In genomic region chr1:145849356-145850165, GRCh38 we compare ENCODE assay signal across 10 cellular contexts. TPM values are rescaled to one million over a fixed set of nuclear protein-coding genes. Genes with fewer than 3 reads are reported as not detected.
DNase-seq lines count a peak whose midpoint lies in the region; ATAC-seq, FAIRE-seq and TF ChIP-seq lines count a peak whose summit lies in the region.
"Had no signal": no experiment of that assay in that cellular context is flagged by ENCODE, and none has a peak within 500 bp of the region (broad histone marks: within the 10 kb centered on the region; RNA-seq: fewer than 3 reads in every experiment).

No MANE protein-coding gene starts in this region.

- peaks cover 3% of the 10 kb centered on the region; the same call in 1 of the 2 replicates for H3K4me1 Mint-ChIP-seq in WTC11

- no peaks in the 10 kb centered on the region for H3K9me3 Mint-ChIP-seq in WTC11

- no peak for FAIRE-seq in small intestine (lab: Jason Lieb, UNC)
- FAIRE-seq: colon had no signal

- peak overlapping the region in 1 of 2 donors; percentile 13 for H3K27ac ChIP-seq in small intestine (ENCODE audit: low read depth in 1 of 2, low read length in 1 of 2)

- H3K36me3 Mint-ChIP-seq in WTC11 = peaks cover 47% of the 10 kb centered on the region

- H3K4me3 Mint-ChIP-seq in WTC11 = no peak overlapping the region

- H3K9me3 ChIP-seq in small intestine (ENCODE audit: control insufficient read depth, low read depth) = no peaks in the 10 kb centered on the region

- no peak for DNase-seq in AG09319 (ENCODE audit: extremely low read depth, low read depth)
- peak; percentile 87 for DNase-seq in H7
- peak; percentile 60 for DNase-seq in WTC11 (ENCODE audit: low spot score)
- DNase-seq in kidney epithelial cell (ENCODE audit: low read depth) = peak; percentile 29
- DNase-seq in NCI-H510A (lab: John Stamatoyannopoulos, UW) = no peak
- DNase-seq in SHP77 treated with DMSO at 0.1 percent for 48 hours (lab: John Stamatoyannopoulos, UW) = no peak
- DNase-seq in small intestine = no peak
- DNase-seq: nucleus accumbens had no signal

- H3K27me3 ChIP-seq in H7 (ENCODE audit: control insufficient read depth, insufficient read depth, low read length) (peaks cover 5% of the 10 kb centered on the region; the same call in 1 of the 2 replicates), kidney epithelial cell (ENCODE audit: control insufficient read depth, insufficient read depth, low read length) (no peaks in the 10 kb centered on the region), small intestine (ENCODE audit: control insufficient read depth in 2 of 2, insufficient read depth in 2 of 2, low read length in 2 of 2) (no peaks in the 10 kb centered on the region)

- POLR2A ChIA-PET in WTC11 (lab: Charles Lee) = interaction anchor here (1.2 kb wide), 1 partner anchor 10 kb away, joined by 12 read pairs; the partner anchor contains the start of gene PIAS3

- ATAC-seq in WTC11 (no peak), GM19463 (IDR thresholded peaks at IDR 0.05; ENCODE audit: unreplicated experiment) (no peak)

- 79 to 88% (median 82%) methylated on average over 15 of the region's 15 CpGs for WGBS in small intestine, 3 donors

- no peak overlapping the region for H3K4me3 ChIP-seq in H7 (ENCODE audit: insufficient read depth, low read depth, low read length)
- no peak overlapping the region for H3K4me3 ChIP-seq in kidney epithelial cell (ENCODE audit: low read depth, low read length)
- H3K4me3 ChIP-seq in small intestine (ENCODE audit: low read depth in 1 of 2, low read length in 2 of 2) = no peak overlapping the region

- CTCF ChIA-PET in WTC11 (lab: Charles Lee) = interaction anchor here (0.6 to 9.0 kb wide), 15 partner anchors 9 to 183 kb away, joined by 3 to 254 read pairs (median 3); partner anchors contain the start of genes ANKRD34A, ITGA10, PEX11B and PIAS3

- H3K27me3 Mint-ChIP-seq in WTC11 (ENCODE audit: low read depth) = no peaks in the 10 kb centered on the region

- no peaks in the 10 kb centered on the region for H3K4me1 ChIP-seq in small intestine (ENCODE audit: control insufficient read depth in 2 of 2, insufficient read depth in 1 of 2, low read depth in 1 of 2, low read length in 1 of 2)

- no peak overlapping the region for H3K27ac Mint-ChIP-seq in WTC11

- H3K36me3 ChIP-seq in H7 (replicated peaks; ENCODE audit: control insufficient read depth, insufficient read depth, low read length) (peaks cover 16% of the 10 kb centered on the region), kidney epithelial cell (ENCODE audit: control insufficient read depth, insufficient read depth, low read length) (peaks cover 4% of the 10 kb centered on the region), small intestine (ENCODE audit: control insufficient read depth in 2 of 2, insufficient read depth in 2 of 2, low read length in 2 of 2) (peaks cover 0 to 14% of the 10 kb centered on the region in 2 donors)

- TF ChIP-seq CTCF in AG09319 (IDR thresholded peaks at IDR 0.05; ENCODE audit: low read depth, low read length) (peak; percentile 40), WTC11 (IDR thresholded peaks at IDR 0.05) (peak; percentile 52), kidney epithelial cell (IDR thresholded peaks at IDR 0.05; ENCODE audit: insufficient read depth, low read length, poor library complexity, severe bottlenecking) (peak; percentile 29)

TF ChIP-seq in WTC11, 78 proteins besides CTCF, POLR2A, EP300 and RAD21:
- no peak for TF ChIP-seq ZNF138 (CRISPR knock-in tag; conservative IDR thresholded peaks at IDR 0.05)
- TF ChIP-seq ETV6 (CRISPR knock-in tag; IDR thresholded peaks at IDR 0.05) = no peak
- TF ChIP-seq NFYB (CRISPR knock-in tag; conservative IDR thresholded peaks at IDR 0.05; ENCODE audit: low read depth) = no peak
- TF ChIP-seq FOXP4 (CRISPR knock-in tag; IDR thresholded peaks at IDR 0.05) = no peak
- no peak for TF ChIP-seq E2F4 (CRISPR knock-in tag; IDR thresholded peaks at IDR 0.05; ENCODE audit: borderline replicate concordance, low read depth)
- TF ChIP-seq HMGA2 (CRISPR knock-in tag; IDR thresholded peaks at IDR 0.05) = no peak

RNA-seq across cellular contexts. Expression of gene NUDT17, which starts 4.1 kb away (rescaled TPM):
- total RNA-seq in H7 (2014; rRNA removed; shearing (Covaris generic)) = 4.4 and 8.8 TPM in 2 replicates
- total RNA-seq in WTC11 (2021) (2.7 to 3.5 TPM (median 3.3 TPM) in 3 replicates), kidney epithelial cell (1.9 and 2.5 TPM in 2 replicates)
- polyA plus RNA-seq in small intestine = 1 to 10 TPM in 2 of 3 donors, under 1 TPM in 1; 0.54 to 1.6 (median 1.6) TPM

RNA-seq across cellular contexts. Expression of gene PIAS3, which starts 9.3 kb away (rescaled TPM):
- 27.0 and 27.4 TPM in 2 replicates for total RNA-seq in H7 (2014; rRNA removed; shearing (Covaris generic))
- total RNA-seq in WTC11 (2021) (44.9 to 52.4 TPM (median 49.6 TPM) in 3 replicates), kidney epithelial cell (17.7 and 19.6 TPM in 2 replicates)
- polyA plus RNA-seq in small intestine = 10 to 100 TPM in 1 of 3 donors, 1 to 10 TPM in 2; 5.9 to 10.1 (median 8.3) TPM

RNA-seq across cellular contexts. Expression of gene POLR3C, which starts 25.6 kb away (rescaled TPM):
- total RNA-seq in H7 (2014; rRNA removed; shearing (Covaris generic)) = 44.3 and 45.1 TPM in 2 replicates
- total RNA-seq in WTC11 (2021) (20.2 to 24.9 TPM (median 22.7 TPM) in 3 replicates), kidney epithelial cell (43.4 and 44.2 TPM in 2 replicates)
- 10 to 100 TPM; 11.6 to 18.5 (median 16.2) TPM for polyA plus RNA-seq in small intestine

RNA-seq across cellular contexts. Expression of gene RNF115, which starts 25.7 kb away (rescaled TPM):
- total RNA-seq in H7 (2014; rRNA removed; shearing (Covaris generic)) = 11.3 and 11.5 TPM in 2 replicates
- total RNA-seq in WTC11 (2021) = 8.1 to 9.2 TPM (median 9.0 TPM) in 3 replicates
- 7.7 and 8.5 TPM in 2 replicates for total RNA-seq in kidney epithelial cell
- polyA plus RNA-seq in small intestine = 1 to 10 TPM; 2.7 to 4.7 (median 3.4) TPM

RNA-seq across cellular contexts. Expression of gene ANKRD35, which starts 36.1 kb away (rescaled TPM):
- 0.22 and 0.52 TPM in 2 replicates for total RNA-seq in H7 (2014; rRNA removed; shearing (Covaris generic))
- total RNA-seq in WTC11 (2021) (2.7 to 3.2 TPM (median 2.9 TPM) in 3 replicates), kidney epithelial cell (0.07 TPM in 1 of 2 replicates, not detected in the other)
- 1 to 10 TPM in 2 of 3 donors, not detected in 1; 1.1 to 1.8 TPM for polyA plus RNA-seq in small intestine

Comparison
In these comparisons a context has a peak if more than half of its experiments do, and no peak if none do; other contexts are left out.
1. DNase-seq: peak in H7 (single experiment), WTC11 (single experiment) and kidney epithelial cell (single experiment); none in AG09319 (single experiment), NCI-H510A (single experiment), SHP77 treated with DMSO at 0.1 percent for 48 hours (single experiment) and small intestine (single experiment).
2. Peak in every context shown above with its lines, with median percentiles within 50 percentile points of each other: CTCF ChIP-seq.